Comparison of ENCODE assay signal across 9 cellular contexts in the genomic region with DNA sequence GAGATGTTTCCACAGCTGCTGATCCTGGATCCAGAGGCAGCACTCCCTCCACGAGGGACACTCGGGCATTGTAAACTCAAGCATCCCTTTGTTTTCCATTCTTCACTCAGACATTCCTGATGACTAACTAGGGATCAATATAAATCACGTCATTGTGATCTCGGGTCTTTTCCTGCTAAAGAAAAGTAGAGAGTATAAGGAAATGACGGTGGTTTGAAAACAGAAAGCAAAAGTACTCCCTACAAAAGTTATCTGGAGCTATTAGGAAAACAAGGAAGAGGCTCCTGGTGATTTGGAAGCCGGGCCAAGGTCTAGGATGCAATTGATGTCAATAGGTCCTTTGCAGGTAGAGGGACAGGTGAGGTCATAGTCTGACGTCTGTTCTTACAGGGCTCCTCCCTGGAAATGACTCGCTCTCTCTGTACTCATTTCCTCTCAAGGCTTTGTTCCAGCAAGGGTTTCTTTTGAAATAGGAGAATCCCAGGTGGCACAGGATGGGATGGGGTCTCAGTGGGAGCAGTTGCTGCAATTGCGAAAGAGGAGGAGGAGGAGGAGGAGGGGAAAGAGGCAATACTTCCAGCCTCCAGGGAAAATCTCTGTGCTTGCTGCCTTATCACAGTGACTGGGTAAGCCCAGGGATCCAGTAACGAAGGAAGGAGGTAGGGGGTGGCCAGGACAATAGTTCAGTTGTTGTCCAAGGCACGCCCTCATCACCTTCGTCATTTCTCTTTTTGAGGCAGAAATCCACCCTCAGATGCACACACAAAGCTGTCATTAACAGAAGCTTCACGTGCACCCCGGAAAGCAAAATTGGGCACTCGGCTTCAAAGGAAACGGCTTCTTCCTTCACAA.
A peak's percentile ranks its signal among the peaks of the same experiment; 100 is the strongest.
DNase-seq lines count a peak whose midpoint lies in the region; ATAC-seq, FAIRE-seq and TF ChIP-seq lines count a peak whose summit lies in the region.
"Had no signal": no experiment of that assay in that cellular context is flagged by ENCODE, and none has a peak within 500 bp of the region (broad histone marks: within the 10 kb centered on the region; RNA-seq: fewer than 3 reads in every experiment).

No MANE protein-coding gene starts in this region.

- H3K27ac ChIP-seq in K562 (ENCODE audit: extremely low read depth, low read depth, low read length) = no peak overlapping the region

- no peak for TF ChIP-seq RAD21 in K562 (CRISPR knock-in tag; conservative IDR thresholded peaks at IDR 0.05 in 1 of 2, IDR thresholded peaks at IDR 0.05 in 1 of 2)

- H3K4me1 ChIP-seq in K562 (replicated peaks in 1 of 2; ENCODE audit: control insufficient read depth in 2 of 2, insufficient read depth in 2 of 2, low read length in 2 of 2) = peaks cover 0 to 26% of the 10 kb centered on the region in 2 experiments; a peak in 3 of 5 replicates

- peaks cover 12% of the 10 kb centered on the region for H3K27me3 Mint-ChIP-seq in activated T-cell treated with anti-CD3 and anti-CD28 coated beads, Interleukin-2, amount 50 U/mL, for 24 hours
- peaks cover 3% of the 10 kb centered on the region for H3K27me3 Mint-ChIP-seq in stimulated activated naive CD8-positive, alpha-beta T cell treated with anti-CD3 and anti-CD28 coated beads, Interleukin-15, Interleukin-2, amounts not matched to agents 100 ng/mL and 50 ng/mL, for 24 hours

- H3K9me1 ChIP-seq in K562 (ENCODE audit: control insufficient read depth, insufficient read depth, low read length) = no peaks in the 10 kb centered on the region

- H3K4me1 Mint-ChIP-seq in activated T-cell treated with anti-CD3 and anti-CD28 coated beads, Interleukin-2, amount 50 U/mL, for 24 hours (ENCODE audit: low read depth) = peaks cover 23% of the 10 kb centered on the region
- H3K4me1 Mint-ChIP-seq in stimulated activated naive CD8-positive, alpha-beta T cell treated with anti-CD3 and anti-CD28 coated beads, Interleukin-15, Interleukin-2, amounts not matched to agents 100 ng/mL and 50 ng/mL, for 24 hours (ENCODE audit: low read depth) = peaks cover 22% of the 10 kb centered on the region

- H3K4me3 ChIP-seq in K562 = no peak overlapping the region
- peak overlapping the region; percentile 7 for H3K4me3 ChIP-seq in kidney epithelial cell (ENCODE audit: low read depth, low read length)

- H3K36me3 Mint-ChIP-seq in activated T-cell treated with anti-CD3 and anti-CD28 coated beads, Interleukin-2, amount 50 U/mL, for 24 hours (ENCODE audit: low read depth) = no peaks in the 10 kb centered on the region
- H3K36me3 Mint-ChIP-seq in stimulated activated naive CD8-positive, alpha-beta T cell treated with anti-CD3 and anti-CD28 coated beads, Interleukin-15, Interleukin-2, amounts not matched to agents 100 ng/mL and 50 ng/mL, for 24 hours (ENCODE audit: low read depth) = no peaks in the 10 kb centered on the region

- FAIRE-seq in K562 (lab: Jason Lieb, UNC) = no peak
- FAIRE-seq: endometrium had no signal

- H4K20me1 ChIP-seq in K562 (replicated peaks; ENCODE audit: control insufficient read depth, insufficient read depth, low read length) = no peaks in the 10 kb centered on the region

- H3K9ac ChIP-seq in K562 (ENCODE audit: insufficient read depth in 1 of 2, low read depth in 2 of 2, low read length in 2 of 2) = no peak overlapping the region

- H3K4me3 Mint-ChIP-seq in activated T-cell treated with anti-CD3 and anti-CD28 coated beads, Interleukin-2, amount 50 U/mL, for 24 hours = peak overlapping the region; percentile 68
- peak overlapping the region; percentile 80 for H3K4me3 Mint-ChIP-seq in stimulated activated naive CD8-positive, alpha-beta T cell treated with anti-CD3 and anti-CD28 coated beads, Interleukin-15, Interleukin-2, amounts not matched to agents 100 ng/mL and 50 ng/mL, for 24 hours

- no peak for TF ChIP-seq EP300 in K562 (IDR thresholded peaks at IDR 0.05; ENCODE audit: low read length)

- H3K27me3 ChIP-seq in K562 (ENCODE audit: control insufficient read depth in 2 of 2, insufficient read depth in 2 of 2, low read length in 2 of 2) = peaks cover 11 to 33% of the 10 kb centered on the region in 2 experiments; a peak in 2 of 5 replicates
- no peaks in the 10 kb centered on the region for H3K27me3 ChIP-seq in kidney epithelial cell (ENCODE audit: control insufficient read depth, insufficient read depth, low read length)

- 0 out of 2 replicates have a peak overlapping the region, but pooled peaks have one; percentile 10 for H2AFZ ChIP-seq in K562 (ENCODE audit: low read depth, low read length)

- TF ChIP-seq POLR2A in K562 (conservative IDR thresholded peaks at IDR 0.05) = no peak

- no peak overlapping the region for H3K27ac Mint-ChIP-seq in activated T-cell treated with anti-CD3 and anti-CD28 coated beads, Interleukin-2, amount 50 U/mL, for 24 hours
- peak overlapping the region; percentile 53 for H3K27ac Mint-ChIP-seq in stimulated activated naive CD8-positive, alpha-beta T cell treated with anti-CD3 and anti-CD28 coated beads, Interleukin-15, Interleukin-2, amounts not matched to agents 100 ng/mL and 50 ng/mL, for 24 hours

- intact Hi-C loops in K562 (cut with micrococcal nuclease) = no loop called here

- no peak for DNase-seq in activated T-cell treated with anti-CD3 and anti-CD28 coated beads, Interleukin-2, amount 50 U/mL, for 24 hours
- no peak for DNase-seq in activated T-cell treated with anti-CD3 and anti-CD28 coated beads, Interleukin-2, amount 50 U/mL, for 48 hours
- DNase-seq in NCI-H2196 treated with DMSO at 0.1 percent for 48 hours (lab: John Stamatoyannopoulos, UW; ENCODE audit: unreplicated experiment) = peak; percentile 92
- no peak for DNase-seq in K562 (ENCODE audit: extremely low read depth in 1 of 4, low spot score in 3 of 4)
- DNase-seq in kidney epithelial cell (ENCODE audit: low read depth) = peak; percentile 65

- H3K79me2 ChIP-seq in K562 (ENCODE audit: control insufficient read depth, insufficient read depth, low read length) = no peaks in the 10 kb centered on the region

- H3K36me3 ChIP-seq in K562 (ENCODE audit: control insufficient read depth, insufficient read depth, low read length) = no peaks in the 10 kb centered on the region
- H3K36me3 ChIP-seq in kidney epithelial cell (ENCODE audit: control insufficient read depth, insufficient read depth, low read length) = no peaks in the 10 kb centered on the region

- CTCF ChIA-PET in K562 (lab: Yijun Ruan, JAX; ENCODE audit: low intra/inter-chr PET ratio) = no interaction called here

- BruUV-seq in K562 (replicated peaks; lab: Mats Ljungman, UMichigan) = no TSS peak

- POLR2A ChIA-PET in K562 (lab: Yijun Ruan, JAX) = interaction anchor here (0.5 to 1.3 kb wide), 5 partner anchors 10 to 423 kb away, joined by 3 to 6 read pairs (median 3); no protein-coding TSS in a partner anchor

- no peaks in the 10 kb centered on the region for H3K9me3 ChIP-seq in K562 (replicated peaks; ENCODE audit: control insufficient read depth, insufficient read depth, low read depth, low read length)

- no peaks in the 10 kb centered on the region for H3K9me3 Mint-ChIP-seq in activated T-cell treated with anti-CD3 and anti-CD28 coated beads, Interleukin-2, amount 50 U/mL, for 24 hours
- no peaks in the 10 kb centered on the region for H3K9me3 Mint-ChIP-seq in stimulated activated naive CD8-positive, alpha-beta T cell treated with anti-CD3 and anti-CD28 coated beads, Interleukin-15, Interleukin-2, amounts not matched to agents 100 ng/mL and 50 ng/mL, for 24 hours

- ATAC-seq in K562 (peak; percentile 33; the same call in 2 of the 3 replicates), HG02798 (IDR thresholded peaks at IDR 0.05; ENCODE audit: poor library complexity, unreplicated experiment) (no peak), GM19328 (IDR thresholded peaks at IDR 0.05; ENCODE audit: unreplicated experiment) (no peak)

- in situ Hi-C loops in K562 (cut with MboI) = no loop called here

- H3K4me2 ChIP-seq in K562 (ENCODE audit: insufficient read depth, low read length) = peak overlapping the region; percentile 5; the same call in 1 of the 2 replicates

- TF ChIP-seq CTCF in K562 (IDR thresholded peaks at IDR 0.05 in 2 of 3, conservative IDR thresholded peaks at IDR 0.05 in 1 of 3; ENCODE audit: insufficient read depth in 2 of 3, low read depth in 1 of 3, low read length in 3 of 3) (no peak), kidney epithelial cell (IDR thresholded peaks at IDR 0.05; ENCODE audit: insufficient read depth, low read length, poor library complexity, severe bottlenecking) (no peak)

- WGBS in K562 (ENCODE audit: insufficient coverage, low coverage, missing lambda C conversion rate) = 4% methylated on average over 16 of the region's 16 CpGs

TF ChIP-seq in K562, 482 proteins besides CTCF, POLR2A, EP300 and RAD21 (continues in another document):
- TF ChIP-seq CEBPB (tag; IDR thresholded peaks at IDR 0.05) (peak; percentile 66), ZNF3 (CRISPR knock-in tag; IDR thresholded peaks at IDR 0.05) (no peak), ZNF282 (CRISPR knock-in tag; IDR thresholded peaks at IDR 0.05) (no peak), CREB1 (IDR thresholded peaks at IDR 0.05) (0 out of 2 replicates have a peak, but pooled peaks have one; percentile 14), CREB1 (CRISPR knock-in tag; IDR thresholded peaks at IDR 0.05) (no peak), KDM1A (IDR thresholded peaks at IDR 0.05) (no peak), ZNF232 (CRISPR knock-in tag; IDR thresholded peaks at IDR 0.05) (no peak), SMARCE1 (IDR thresholded peaks at IDR 0.05) (no peak), ATF1 (CRISPR knock-in tag; IDR thresholded peaks at IDR 0.05) (no peak), ATF1 (tag; IDR thresholded peaks at IDR 0.05) (0 out of 2 replicates have a peak, but pooled peaks have one; percentile 10), PYGO2 (tag; IDR thresholded peaks at IDR 0.05) (no peak), HNRNPLL (IDR thresholded peaks at IDR 0.05; ENCODE audit: low read depth, low read length, poor library complexity, severe bottlenecking) (no peak), NR1H2 (CRISPR knock-in tag; IDR thresholded peaks at IDR 0.05) (no peak), ZFX (CRISPR knock-in tag; IDR thresholded peaks at IDR 0.05) (no peak), POLR2B (IDR thresholded peaks at IDR 0.05; ENCODE audit: low read depth, partially characterized antibody) (no peak), HIVEP1 (CRISPR knock-in tag; IDR thresholded peaks at IDR 0.05) (no peak), TCF7L2 (IDR thresholded peaks at IDR 0.05; ENCODE audit: low read depth, low read length) (no peak), SOX6 (IDR thresholded peaks at IDR 0.05) (peak; percentile 65; the same call in 1 of the 2 replicates), GATAD2A (IDR thresholded peaks at IDR 0.05) (no peak), ZNF717 (CRISPR knock-in tag; IDR thresholded peaks at IDR 0.05) (no peak), BHLHE40 (IDR thresholded peaks at IDR 0.05; ENCODE audit: low read length) (0 out of 2 replicates have a peak, but pooled peaks have one; percentile 37), SETDB1 (IDR thresholded peaks at IDR 0.05; ENCODE audit: low read length) (no peak), ELF1 (tag; IDR thresholded peaks at IDR 0.05) (0 out of 2 replicates have a peak, but pooled peaks have one; percentile 40), ZNF780A (CRISPR knock-in tag; IDR thresholded peaks at IDR 0.05) (no peak)

Comparison
In these comparisons a context has a peak if more than half of its experiments do, and no peak if none do; other contexts are left out.
1. DNase-seq: peak in NCI-H2196 treated with DMSO at 0.1 percent for 48 hours (single experiment) and kidney epithelial cell (single experiment); none in activated T-cell treated with anti-CD3 and anti-CD28 coated beads, Interleukin-2, amount 50 U/mL, for 24 hours (single experiment), activated T-cell treated with anti-CD3 and anti-CD28 coated beads, Interleukin-2, amount 50 U/mL, for 48 hours (0 of 2) and K562 (0 of 4).